ENCODE assay signal across 9 cellular contexts in genomic region chr13:112690242-112690943, GRCh38. TPM values are rescaled to one million over a fixed set of nuclear protein-coding genes. Genes with fewer than 3 reads are reported as not detected.
DNase-seq lines count a peak whose midpoint lies in the region; ATAC-seq, FAIRE-seq and TF ChIP-seq lines count a peak whose summit lies in the region.
"Had no signal": no experiment of that assay in that cellular context is flagged by ENCODE, and none has a peak within 500 bp of the region (broad histone marks: within the 10 kb centered on the region; RNA-seq: fewer than 3 reads in every experiment).

No MANE protein-coding gene starts in this region.

- DNase-seq in SIG-M5 treated with dmso at 0.1 percent for 504 hours (lab: John Stamatoyannopoulos, UW; ENCODE audit: unreplicated experiment) (peak; percentile 33), SIG-M5 (lab: John Stamatoyannopoulos, UW) (no peak), M059J (ENCODE audit: low read depth) (peak; percentile 27), glutamatergic neuron (peak; percentile 60), pancreas (peak in 5 of 6 donors; percentile 42 to 85 (median 72)), NCI-H526 treated with DMSO at 0.1 percent for 48 hours (lab: John Stamatoyannopoulos, UW) (no peak)
- peak; percentile 71 for DNase-seq in activated effector memory CD4-positive, alpha-beta T cell treated with anti-CD3 and anti-CD28 coated beads, Interleukin-2, amount 50 U/mL, for 16 hours

- peaks cover 32% of the 10 kb centered on the region for H3K4me1 Mint-ChIP-seq in glutamatergic neuron (ENCODE audit: low read depth, unreplicated experiment)

- POLR2A ChIA-PET in HEK293 (lab: Yijun Ruan, JAX): no interaction called here

- peak; percentile 4 to 30 (median 10) for ATAC-seq in pancreas

- CTCF ChIA-PET in HEK293 (lab: Yijun Ruan, JAX): no interaction called here

- whole genome bisulfite sequencing in pancreas, 2 donors: 0% methylated on average over 40 to 85 of the region's 85 CpGs

- FAIRE-seq in pancreas (lab: Jason Lieb, UNC): no peak
- FAIRE-seq: islet of Langerhans had no signal

- peak overlapping the region; percentile 62 for H3K27ac Mint-ChIP-seq in glutamatergic neuron (ENCODE audit: unreplicated experiment)

- peak overlapping the region; percentile 73 for H3K4me3 ChIP-seq in HEK293 (ENCODE audit: low read depth, low read length)
- H3K4me3 ChIP-seq in pancreas: peak overlapping the region; percentile 59 to 97 (median 88)

- H3K36me3 Mint-ChIP-seq in glutamatergic neuron (ENCODE audit: unreplicated experiment): no peaks in the 10 kb centered on the region

- H3K4me1 ChIP-seq in HEK293 (ENCODE audit: control insufficient read depth, insufficient read depth, low read length) (0 out of 2 replicates have a peak, but pooled peaks cover 4% of the 10 kb centered on the region), pancreas (peaks cover 5 to 18% (median 8%) of the 10 kb centered on the region in 3 donors)

- H3K36me3 ChIP-seq in HEK293 (ENCODE audit: control insufficient read depth in 2 of 2, insufficient read depth in 1 of 2, low read length in 2 of 2) (no peaks in the 10 kb centered on the region), pancreas (no peaks in the 10 kb centered on the region)

- TF ChIP-seq CTCF in HEK293 (tag by site-specific recombination; IDR thresholded peaks at IDR 0.05) (no peak), glutamatergic neuron (IDR thresholded peaks at IDR 0.05; ENCODE audit: partially characterized antibody, unreplicated experiment) (no peak), pancreas (IDR thresholded peaks at IDR 0.05) (no peak)

- H3K9me3 Mint-ChIP-seq in glutamatergic neuron (ENCODE audit: unreplicated experiment): peaks cover 9% of the 10 kb centered on the region

- peaks cover 5% of the 10 kb centered on the region for H3K27me3 Mint-ChIP-seq in glutamatergic neuron (ENCODE audit: unreplicated experiment)

- H3K9me3 ChIP-seq in HEK293 (ENCODE audit: control insufficient read depth, insufficient read depth, low read depth, low read length) (no peaks in the 10 kb centered on the region), pancreas (no peaks in the 10 kb centered on the region)

- H3K4me3 Mint-ChIP-seq in glutamatergic neuron (ENCODE audit: unreplicated experiment): peak overlapping the region; percentile 90

- H3K27ac ChIP-seq in HEK293 (ENCODE audit: extremely low read depth, low read depth, low read length) (peak overlapping the region; percentile 82; the same call in 1 of the 2 replicates), pancreas (peak overlapping the region; percentile 90 to 96 (median 94))

- no peaks in the 10 kb centered on the region for H3K27me3 ChIP-seq in pancreas

- intact Hi-C loops in pancreas (cut with DNase I): no loop called here

TF ChIP-seq in HEK293, 187 proteins besides CTCF, POLR2A, EP300 and RAD21:
- TF ChIP-seq ZSCAN30 (tag by site-specific recombination; IDR thresholded peaks at IDR 0.05): peak; percentile 26; the same call in 1 of the 2 replicates
- TF ChIP-seq ZNF221 (tag by site-specific recombination; IDR thresholded peaks at IDR 0.05; ENCODE audit: borderline replicate concordance): no peak
- peak; percentile 56 for TF ChIP-seq ZBTB8A (tag by site-specific recombination; IDR thresholded peaks at IDR 0.05)
- TF ChIP-seq ZNF501 (tag by site-specific recombination; IDR thresholded peaks at IDR 0.05): 0 out of 2 replicates have a peak, but pooled peaks have one; percentile 6
- no peak for TF ChIP-seq ZFP69B (tag by site-specific recombination; IDR thresholded peaks at IDR 0.05)
- TF ChIP-seq ZNF423 (tag by site-specific recombination; IDR thresholded peaks at IDR 0.05): 0 out of 2 replicates have a peak, but pooled peaks have one; percentile 33
- peak; percentile 38; the same call in 1 of the 2 replicates for TF ChIP-seq ZNF561 (tag by site-specific recombination; IDR thresholded peaks at IDR 0.05; ENCODE audit: borderline replicate concordance)
- TF ChIP-seq ZBTB26 (tag by site-specific recombination; optimal IDR thresholded peaks at IDR 0.05): peak; percentile 80
- peak; percentile 42; the same call in 1 of the 2 replicates for TF ChIP-seq GLIS2 (tag by site-specific recombination; IDR thresholded peaks at IDR 0.05)
- TF ChIP-seq ZBTB20 (tag by site-specific recombination; IDR thresholded peaks at IDR 0.05): peak; percentile 50; the same call in 1 of the 2 replicates

RNA-seq across cellular contexts. Expression of gene ATP11A, which starts 0.6 kb away (rescaled TPM):
- 3.6 and 6.0 TPM in 2 replicates for total RNA-seq in M059J (2014; rRNA removed; shearing (Covaris generic))
- total RNA-seq in glutamatergic neuron (ENCODE audit: unreplicated experiment) (127 TPM), pancreas (10 to 100 TPM; 23.1 to 51.0 (median 33.6) TPM)
- polyA plus RNA-seq in pancreas: 10 to 100 TPM in 1 of 2 donors, 1 to 10 TPM in 1; 9.3 to 18.7 TPM

Comparison
In these comparisons a context has a peak if more than half of its experiments do, and no peak if none do; other contexts are left out.
1. DNase-seq: peak in SIG-M5 treated with dmso at 0.1 percent for 504 hours (single experiment), M059J (single experiment), activated effector memory CD4-positive, alpha-beta T cell treated with anti-CD3 and anti-CD28 coated beads, Interleukin-2, amount 50 U/mL, for 16 hours (single experiment), glutamatergic neuron (single experiment) and pancreas (5 of 6); none in SIG-M5 (single experiment) and NCI-H526 treated with DMSO at 0.1 percent for 48 hours (single experiment).